In the genomic region with DNA sequence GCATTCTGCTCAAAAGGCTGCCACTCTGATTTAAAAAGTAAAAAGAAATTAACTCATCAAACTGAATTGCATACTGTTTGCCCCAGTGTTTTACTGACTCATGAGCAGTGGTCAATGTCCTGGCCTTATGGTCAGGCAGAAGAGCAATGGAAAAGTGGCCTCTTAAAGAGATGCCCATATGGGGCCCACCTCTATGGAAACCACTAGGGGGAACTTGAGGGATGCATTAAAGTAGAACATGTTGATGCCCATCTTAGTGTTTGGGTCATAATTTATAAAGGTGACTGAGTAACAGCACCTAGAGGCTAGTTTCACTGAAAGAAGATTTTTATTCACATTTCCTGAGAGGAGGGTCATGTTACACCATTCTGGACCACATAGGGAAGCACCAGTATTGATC, we compare ENCODE assay signal across 15 cellular contexts.
A peak's percentile ranks its signal among the peaks of the same experiment; 100 is the strongest.
DNase-seq lines count a peak whose midpoint lies in the region; ATAC-seq and TF ChIP-seq lines count a peak whose summit lies in the region.
"Had no signal": no experiment of that assay in that cellular context is flagged by ENCODE, and none has a peak within 500 bp of the region (broad histone marks: within the 10 kb centered on the region; RNA-seq: fewer than 3 reads in every experiment).

No MANE protein-coding gene starts in this region.

- H2BK12ac ChIP-seq in H9 (ENCODE audit: insufficient read length, low read depth, low read length), result no peak overlapping the region

- TF ChIP-seq CTCF in BJ (IDR thresholded peaks at IDR 0.05; ENCODE audit: insufficient read depth, low read depth, low read length) (peak; percentile 26), H9 (conservative IDR thresholded peaks at IDR 0.05) (peak; percentile 56)

- H3K9me3 ChIP-seq in H9 (ENCODE audit: control insufficient read depth, low read depth, low read length) (peaks cover 10% of the 10 kb centered on the region), right cardiac atrium (ENCODE audit: control insufficient read depth, low read length) (peaks cover 4% of the 10 kb centered on the region)
- H3K9me3 ChIP-seq: suprapubic skin had no signal

- H2BK20ac ChIP-seq in H9 (ENCODE audit: low read depth, low read length, poor library complexity, severe bottlenecking), result no peak overlapping the region

- no peaks in the 10 kb centered on the region for H3K23me2 ChIP-seq in H9 (ENCODE audit: insufficient read length, low read depth, low read length, poor library complexity, severe bottlenecking)

- no peak overlapping the region for H2AFZ ChIP-seq in H9 (ENCODE audit: low read length)

- H3K14ac ChIP-seq in H9 (ENCODE audit: insufficient read depth, low read length), result no peak overlapping the region

- H3K4me3 ChIP-seq in BJ (ENCODE audit: low read depth, low read length) (no peak overlapping the region), right cardiac atrium (ENCODE audit: low read length) (no peak overlapping the region)
- H3K4me3 ChIP-seq: suprapubic skin had no signal

- H3K36me3 Mint-ChIP-seq in H9 (ENCODE audit: insufficient read depth in 1 of 3, low read depth in 3 of 3), result peaks cover 7 to 50% (median 10%) of the 10 kb centered on the region in 3 experiments

- no peak overlapping the region for H4K5ac ChIP-seq in H9 (ENCODE audit: insufficient read length, low read depth, low read length)

- no peaks in the 10 kb centered on the region for H3K79me2 ChIP-seq in H9 (ENCODE audit: insufficient read depth, low read length)

- no peak overlapping the region for H2BK120ac ChIP-seq in H9 (ENCODE audit: low read depth, low read length, poor library complexity, severe bottlenecking)

- H3K18ac ChIP-seq in H9 (ENCODE audit: insufficient read length, low read depth, low read length), result no peak overlapping the region

- H3K56ac ChIP-seq in H9 (ENCODE audit: insufficient read length, low read depth, low read length), result no peak overlapping the region

- no peaks in the 10 kb centered on the region for H3K27me3 Mint-ChIP-seq in H9 (ENCODE audit: low read depth)

- no peak overlapping the region for H3K23ac ChIP-seq in H9 (ENCODE audit: insufficient read length, low read depth, low read length)

- H3K9me3 Mint-ChIP-seq in H9, result peaks cover 42 to 47% of the 10 kb centered on the region in 2 experiments

- no peak overlapping the region for H2BK15ac ChIP-seq in H9 (ENCODE audit: low read depth, low read length)

- H3K79me1 ChIP-seq in H9 (ENCODE audit: insufficient read depth, low read depth, low read length, poor library complexity, severe bottlenecking), result no peaks in the 10 kb centered on the region

- no peak overlapping the region for H3K27ac Mint-ChIP-seq in H9
- H3K27ac Mint-ChIP-seq: effector memory CD8-positive, alpha-beta T cell had no signal

- POLR2A ChIA-PET in BJ (lab: Charles Lee), result no interaction called here

- no peak overlapping the region for H2BK5ac ChIP-seq in H9 (ENCODE audit: insufficient read length, low read length)

- no peak overlapping the region for H2AK5ac ChIP-seq in H9 (ENCODE audit: insufficient read length, low read length)

- no peak overlapping the region for H3K4ac ChIP-seq in H9 (ENCODE audit: low read depth, low read length)

- no peak overlapping the region for H4K91ac ChIP-seq in H9 (ENCODE audit: insufficient read length, low read depth, low read length)

- CTCF ChIA-PET in BJ (lab: Yijun Ruan, JAX), result no interaction called here

- H4K20me1 ChIP-seq in H9 (ENCODE audit: control insufficient read depth, insufficient read depth, insufficient read length), result no peaks in the 10 kb centered on the region

- H3K27ac ChIP-seq in H9 (ENCODE audit: insufficient read length, low read depth, low read length) (no peak overlapping the region), right cardiac atrium (ENCODE audit: low read length) (no peak overlapping the region)
- H3K27ac ChIP-seq: suprapubic skin had no signal

- no peaks in the 10 kb centered on the region for H3K36me3 ChIP-seq in BJ (ENCODE audit: control insufficient read depth, insufficient read depth, low read length)
- H3K36me3 ChIP-seq: suprapubic skin had no signal

- H3K4me3 Mint-ChIP-seq in H9, result no peak overlapping the region
- H3K4me3 Mint-ChIP-seq: effector memory CD8-positive, alpha-beta T cell had no signal

- H3K27me3 ChIP-seq in BJ (ENCODE audit: control insufficient read depth, insufficient read depth, low read length), result no peaks in the 10 kb centered on the region
- H3K27me3 ChIP-seq in H9 (ENCODE audit: insufficient read depth, low read length), result no peaks in the 10 kb centered on the region
- no peaks in the 10 kb centered on the region for H3K27me3 ChIP-seq in right cardiac atrium (ENCODE audit: control insufficient read depth, insufficient read depth)
- H3K27me3 ChIP-seq: suprapubic skin had no signal

- intact Hi-C loops in right cardiac atrium (cut with DNase I), result no loop called here

- H3K4me1 ChIP-seq in H9 (ENCODE audit: insufficient read depth, low read length) (peaks cover 2% of the 10 kb centered on the region; the same call in 1 of the 2 replicates), right cardiac atrium (ENCODE audit: control insufficient read depth, insufficient read depth, low read length) (peaks cover 2% of the 10 kb centered on the region)
- H3K4me1 ChIP-seq: suprapubic skin had no signal

- no peak overlapping the region for H3K9ac ChIP-seq in H9 (ENCODE audit: extremely low read depth, insufficient read length, low read length)

- no peak overlapping the region for H3T11ph ChIP-seq in H9 (ENCODE audit: low read length)

- peaks cover 12 to 16% of the 10 kb centered on the region in 2 experiments for H3K4me1 Mint-ChIP-seq in H9

- no peak overlapping the region for H3K4me2 ChIP-seq in H9 (ENCODE audit: insufficient read depth, insufficient read length, low read length)

- peak; percentile 38 to 46 for ATAC-seq in right cardiac atrium
- ATAC-seq in GM21447 (IDR thresholded peaks at IDR 0.05; ENCODE audit: unreplicated experiment), result no peak
- ATAC-seq: effector memory CD8-positive, alpha-beta T cell had no signal

- H4K8ac ChIP-seq in H9 (replicated peaks; ENCODE audit: insufficient read length, low read depth, low read length), result no peak overlapping the region

- DNase-seq in BJ (ENCODE audit: low read depth), result no peak
- DNase-seq in H9, result no peak
- DNase-seq in amniotic epithelial cell (ENCODE audit: low read depth), result peak; percentile 42
- DNase-seq in right cardiac atrium, result no peak
- DNase-seq in activated CD4-positive, alpha-beta T cell treated with anti-CD3 and anti-CD28 coated beads, Interleukin-2, amount 50 U/mL, for 48 hours, result no peak
- DNase-seq in stimulated activated naive CD4-positive, alpha-beta T cell treated with Interleukin-2 at 50 U/mL for 16 hours (lab: John Stamatoyannopoulos, UW), result no peak
- no peak for DNase-seq in globus pallidus (ENCODE audit: low spot score)
- DNase-seq: activated CD4-positive, alpha-beta T cell treated with anti-CD3 and anti-CD28 coated beads for 4 hours; activated T-cell treated with anti-CD3 and anti-CD28 coated beads, Interleukin-2, amount 50 U/mL, for 48 hours; Caco-2; effector memory CD8-positive, alpha-beta T cell; NCI-H1092; small intestine had no signal
